ENCODE assay signal across 2 cellular contexts in the genomic region with DNA sequence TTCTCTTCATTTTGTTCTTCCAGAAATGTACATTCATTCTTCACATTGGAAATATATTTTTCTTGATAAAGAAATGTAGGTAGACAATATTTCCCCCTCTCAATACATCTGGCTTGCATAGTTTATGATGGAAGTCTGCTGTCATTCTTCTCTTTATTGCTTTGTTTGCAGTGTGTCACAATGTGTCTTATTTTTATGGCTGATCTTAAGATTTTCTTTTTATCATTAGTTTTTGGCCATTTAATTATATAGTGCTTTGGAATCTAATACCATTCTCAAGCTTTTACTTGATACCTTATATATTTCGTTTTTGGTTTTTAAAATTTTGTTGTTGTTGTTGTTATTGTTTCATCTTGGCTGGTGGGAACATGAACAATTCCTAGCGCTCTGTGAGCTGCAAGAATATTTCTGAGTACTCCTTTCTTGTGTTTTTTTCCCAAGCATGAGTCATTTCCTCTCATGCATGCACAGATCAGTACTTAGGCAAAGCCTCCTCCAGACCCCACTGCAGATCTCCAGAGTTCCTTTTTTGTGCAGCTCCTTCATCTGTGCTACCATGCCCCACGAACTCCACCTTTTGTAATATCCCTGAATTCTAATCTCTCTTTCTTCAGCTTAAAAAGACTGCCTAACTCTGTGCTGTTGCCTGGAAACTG.
TF ChIP-seq lines count a peak whose summit lies in the region.

No MANE protein-coding gene starts in this region.

TF ChIP-seq in SK-N-SH, 30 proteins besides CTCF, POLR2A, EP300 and RAD21:
- 0 out of 2 replicates have a peak, but pooled peaks have one; percentile 27 for TF ChIP-seq FOSL2 (IDR thresholded peaks at IDR 0.05; ENCODE audit: borderline replicate concordance, low read depth)
- no peak for TF ChIP-seq FOXM1 (IDR thresholded peaks at IDR 0.05; ENCODE audit: low read depth)
- TF ChIP-seq, protein P1, sequence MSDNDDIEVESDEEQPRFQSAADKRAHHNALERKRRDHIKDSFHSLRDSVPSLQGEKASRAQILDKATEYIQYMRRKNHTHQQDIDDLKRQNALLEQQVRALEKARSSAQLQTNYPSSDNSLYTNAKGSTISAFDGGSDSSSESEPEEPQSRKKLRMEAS (IDR thresholded peaks at IDR 0.05; ENCODE audit: low read depth): no peak

TF ChIP-seq in SK-N-SH treated with all-trans-retinoic acid at 6 μM for 48 hours, 23 proteins besides CTCF, POLR2A, EP300 and RAD21 (continued from another document):
- TF ChIP-seq, protein P2, sequence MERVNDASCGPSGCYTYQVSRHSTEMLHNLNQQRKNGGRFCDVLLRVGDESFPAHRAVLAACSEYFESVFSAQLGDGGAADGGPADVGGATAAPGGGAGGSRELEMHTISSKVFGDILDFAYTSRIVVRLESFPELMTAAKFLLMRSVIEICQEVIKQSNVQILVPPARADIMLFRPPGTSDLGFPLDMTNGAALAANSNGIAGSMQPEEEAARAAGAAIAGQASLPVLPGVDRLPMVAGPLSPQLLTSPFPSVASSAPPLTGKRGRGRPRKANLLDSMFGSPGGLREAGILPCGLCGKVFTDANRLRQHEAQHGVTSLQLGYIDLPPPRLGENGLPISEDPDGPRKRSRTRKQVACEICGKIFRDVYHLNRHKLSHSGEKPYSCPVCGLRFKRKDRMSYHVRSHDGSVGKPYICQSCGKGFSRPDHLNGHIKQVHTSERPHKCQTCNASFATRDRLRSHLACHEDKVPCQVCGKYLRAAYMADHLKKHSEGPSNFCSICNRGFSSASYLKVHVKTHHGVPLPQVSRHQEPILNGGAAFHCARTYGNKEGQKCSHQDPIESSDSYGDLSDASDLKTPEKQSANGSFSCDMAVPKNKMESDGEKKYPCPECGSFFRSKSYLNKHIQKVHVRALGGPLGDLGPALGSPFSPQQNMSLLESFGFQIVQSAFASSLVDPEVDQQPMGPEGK (CRISPR knock-in tag; IDR thresholded peaks at IDR 0.05; ENCODE audit: borderline replicate concordance): no peak
- TF ChIP-seq TCF4 (CRISPR knock-in tag; IDR thresholded peaks at IDR 0.05; ENCODE audit: borderline replicate concordance) (no peak), ZFP3 (CRISPR knock-in tag; IDR thresholded peaks at IDR 0.05) (no peak), BACH2 (CRISPR knock-in tag; IDR thresholded peaks at IDR 0.05; ENCODE audit: borderline replicate concordance) (no peak)
